1 cellular context compared by ENCODE assay signal in the genomic region with DNA sequence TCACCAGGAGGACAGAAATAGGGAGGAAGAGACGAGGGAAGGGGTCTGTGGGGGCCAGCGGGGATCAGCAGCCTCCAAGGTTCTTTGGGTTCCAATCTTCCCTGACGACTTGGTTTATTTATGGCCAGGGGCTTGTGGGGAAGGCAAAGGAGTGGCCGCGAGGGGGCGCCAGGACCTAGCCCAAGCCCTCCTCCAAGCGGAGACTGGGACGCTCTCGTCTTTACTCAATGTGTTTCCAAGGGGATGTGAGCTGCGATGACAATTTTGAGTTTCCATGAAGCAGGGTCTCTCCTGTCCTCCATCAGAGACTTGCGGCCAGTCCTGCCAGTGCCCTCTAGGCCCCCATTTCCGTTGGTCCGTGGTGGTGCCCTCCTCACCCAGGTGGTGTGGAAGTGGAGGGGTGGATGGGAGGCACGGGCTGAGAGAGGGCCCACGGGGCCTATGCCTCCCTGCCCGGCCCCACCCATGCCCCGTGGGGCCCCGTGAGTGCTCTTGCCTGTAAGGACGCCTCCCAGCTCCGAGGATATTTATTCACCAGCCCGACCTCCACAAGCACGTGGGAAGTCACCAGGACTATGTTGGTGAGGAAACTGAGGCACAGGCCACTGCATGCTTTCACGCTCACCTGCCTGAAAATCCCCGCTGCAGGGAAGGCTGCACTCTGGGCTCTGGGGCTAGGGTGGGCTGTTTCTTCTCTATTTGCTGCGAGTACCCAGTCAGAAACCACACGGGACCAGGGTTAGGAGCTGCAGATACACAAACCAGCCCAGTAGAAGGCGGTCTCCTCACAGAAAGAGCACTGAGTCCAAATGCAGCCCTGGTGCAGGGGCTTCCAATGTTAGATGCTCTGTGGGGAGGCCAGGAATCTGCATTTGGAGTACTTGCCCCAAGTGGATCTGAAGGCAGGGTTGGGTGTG.
TF ChIP-seq lines count a peak whose summit lies in the region.

No MANE protein-coding gene starts in this region.

TF ChIP-seq in HEK293, 187 proteins besides CTCF, POLR2A, EP300 and RAD21 (continued from another document):
- peak; percentile 82 for TF ChIP-seq ZBTB11 (tag by site-specific recombination; conservative IDR thresholded peaks at IDR 0.05; ENCODE audit: low read depth)
- TF ChIP-seq REPIN1 (tag by site-specific recombination; IDR thresholded peaks at IDR 0.05; ENCODE audit: low read depth): no peak
- no peak for TF ChIP-seq KLF16 (tag by site-specific recombination; IDR thresholded peaks at IDR 0.05)
- no peak; the same call in 1 of the 2 replicates for TF ChIP-seq ZNF335 (tag by site-specific recombination; conservative IDR thresholded peaks at IDR 0.05)
- no peak for TF ChIP-seq ZNF174 (tag by site-specific recombination; IDR thresholded peaks at IDR 0.05)
- peak; percentile 48; the same call in 1 of the 2 replicates for TF ChIP-seq ZSCAN30 (tag by site-specific recombination; IDR thresholded peaks at IDR 0.05)
- no peak for TF ChIP-seq ZNF555 (tag by site-specific recombination; conservative IDR thresholded peaks at IDR 0.05)
- TF ChIP-seq, protein P1, sequence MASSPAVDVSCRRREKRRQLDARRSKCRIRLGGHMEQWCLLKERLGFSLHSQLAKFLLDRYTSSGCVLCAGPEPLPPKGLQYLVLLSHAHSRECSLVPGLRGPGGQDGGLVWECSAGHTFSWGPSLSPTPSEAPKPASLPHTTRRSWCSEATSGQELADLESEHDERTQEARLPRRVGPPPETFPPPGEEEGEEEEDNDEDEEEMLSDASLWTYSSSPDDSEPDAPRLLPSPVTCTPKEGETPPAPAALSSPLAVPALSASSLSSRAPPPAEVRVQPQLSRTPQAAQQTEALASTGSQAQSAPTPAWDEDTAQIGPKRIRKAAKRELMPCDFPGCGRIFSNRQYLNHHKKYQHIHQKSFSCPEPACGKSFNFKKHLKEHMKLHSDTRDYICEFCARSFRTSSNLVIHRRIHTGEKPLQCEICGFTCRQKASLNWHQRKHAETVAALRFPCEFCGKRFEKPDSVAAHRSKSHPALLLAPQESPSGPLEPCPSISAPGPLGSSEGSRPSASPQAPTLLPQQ (tag by site-specific recombination; IDR thresholded peaks at IDR 0.05): 0 out of 2 replicates have a peak, but pooled peaks have one; percentile 41
- TF ChIP-seq ZEB2 (tag by site-specific recombination; IDR thresholded peaks at IDR 0.05): 0 out of 2 replicates have a peak, but pooled peaks have one; percentile 27
- TF ChIP-seq, protein P2, sequence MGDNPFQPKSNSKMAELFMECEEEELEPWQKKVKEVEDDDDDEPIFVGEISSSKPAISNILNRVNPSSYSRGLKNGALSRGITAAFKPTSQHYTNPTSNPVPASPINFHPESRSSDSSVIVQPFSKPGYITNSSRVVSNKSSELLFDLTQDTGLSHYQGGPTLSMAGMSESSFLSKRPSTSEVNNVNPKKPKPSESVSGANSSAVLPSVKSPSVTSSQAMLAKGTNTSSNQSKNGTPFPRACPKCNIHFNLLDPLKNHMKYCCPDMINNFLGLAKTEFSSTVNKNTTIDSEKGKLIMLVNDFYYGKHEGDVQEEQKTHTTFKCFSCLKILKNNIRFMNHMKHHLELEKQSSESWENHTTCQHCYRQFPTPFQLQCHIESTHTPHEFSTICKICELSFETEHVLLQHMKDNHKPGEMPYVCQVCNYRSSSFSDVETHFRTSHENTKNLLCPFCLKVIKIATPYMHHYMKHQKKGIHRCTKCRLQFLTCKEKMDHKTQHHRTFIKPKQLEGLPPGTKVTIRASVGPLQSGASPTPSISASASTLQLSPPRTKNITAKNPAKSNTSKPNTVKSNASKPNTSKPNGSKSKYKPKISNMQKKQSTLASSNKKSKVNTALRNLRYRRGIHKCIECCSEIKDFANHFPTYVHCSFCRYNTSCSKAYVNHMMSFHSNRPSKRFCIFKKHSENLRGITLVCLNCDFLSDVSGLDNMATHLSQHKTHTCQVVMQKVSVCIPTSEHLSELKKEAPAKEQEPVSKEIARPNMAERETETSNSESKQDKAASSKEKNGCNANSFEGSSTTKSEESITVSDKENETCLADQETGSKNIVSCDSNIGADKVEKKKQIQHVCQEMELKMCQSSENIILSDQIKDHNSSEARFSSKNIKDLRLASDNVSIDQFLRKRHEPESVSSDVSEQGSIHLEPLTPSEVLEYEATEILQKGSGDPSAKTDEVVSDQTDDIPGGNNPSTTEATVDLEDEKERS (tag by site-specific recombination; IDR thresholded peaks at IDR 0.05): no peak
- peak; percentile 51 for TF ChIP-seq ZBTB17 (tag by site-specific recombination; IDR thresholded peaks at IDR 0.05)
- TF ChIP-seq ZNF133 (tag by site-specific recombination; IDR thresholded peaks at IDR 0.05): no peak
- TF ChIP-seq ZNF654 (tag by site-specific recombination; IDR thresholded peaks at IDR 0.05; ENCODE audit: low read depth): peak; percentile 93
